In genomic region chr12:116376354-116377193, GRCh38 we compare ENCODE assay signal across 1 cellular context.
TF ChIP-seq lines count a peak whose summit lies in the region.

No MANE protein-coding gene starts in this region.

TF ChIP-seq in GM23338, 12 proteins besides CTCF, POLR2A, EP300 and RAD21 (continued from another document):
- TF ChIP-seq REST (IDR thresholded peaks at IDR 0.05; ENCODE audit: unreplicated experiment): no peak
- TF ChIP-seq POLR2AphosphoS5 (IDR thresholded peaks at IDR 0.05; ENCODE audit: low read depth): no peak
- TF ChIP-seq NANOG (IDR thresholded peaks at IDR 0.05; ENCODE audit: borderline replicate concordance): no peak
- TF ChIP-seq ETS1 (IDR thresholded peaks at IDR 0.05): no peak
- TF ChIP-seq CREB1 (CRISPR knock-in tag; IDR thresholded peaks at IDR 0.05; ENCODE audit: low read depth): no peak
- TF ChIP-seq ZNF331 (CRISPR knock-in tag; IDR thresholded peaks at IDR 0.05; ENCODE audit: low read depth): no peak
- no peak for TF ChIP-seq JUNB (IDR thresholded peaks at IDR 0.05; ENCODE audit: unreplicated experiment)
